8 cellular contexts compared by ENCODE assay signal in the genomic region with DNA sequence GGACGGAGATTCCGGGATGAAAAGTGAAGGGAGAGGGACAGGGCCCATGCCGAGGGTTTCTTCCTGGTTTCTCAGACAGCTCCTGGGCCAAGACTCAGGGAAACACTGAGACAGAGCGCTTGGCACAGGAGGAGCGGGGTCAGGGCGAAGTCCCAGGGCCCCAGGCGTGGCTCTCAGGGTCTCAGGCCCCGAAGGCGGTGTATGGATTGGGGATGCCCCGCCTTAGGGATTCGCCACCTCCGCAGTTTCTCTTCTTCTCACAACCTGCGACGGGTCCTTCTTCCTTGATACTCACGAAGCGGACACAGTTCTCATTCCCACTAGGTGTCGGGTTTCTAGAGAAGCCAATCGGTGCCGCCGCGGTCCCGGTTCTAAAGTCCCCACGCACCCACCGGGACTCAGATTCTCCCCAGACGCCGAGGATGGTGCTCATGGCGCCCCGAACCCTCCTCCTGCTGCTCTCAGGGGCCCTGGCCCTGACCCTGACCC. TPM values are rescaled to one million over a fixed set of nuclear protein-coding genes. Genes with fewer than 3 reads are reported as not detected.
DNase-seq lines count a peak whose midpoint lies in the region; ATAC-seq and TF ChIP-seq lines count a peak whose summit lies in the region.

No MANE protein-coding gene starts in this region.

- TF ChIP-seq POLR2A in ovary (IDR thresholded peaks at IDR 0.05): no peak

- no peaks in the 10 kb centered on the region for H3K27me3 ChIP-seq in CD8-positive, alpha-beta memory T cell (ENCODE audit: insufficient read depth, low read length, poor library complexity, severe bottlenecking)
- H3K27me3 ChIP-seq in ovary: no peaks in the 10 kb centered on the region

- WGBS in ovary, 3 donors: 1% methylated on average over 24 to 28 of the region's 28 CpGs; no CpG with 5 or more reads in 1 of the 3 donors

- no peak for TF ChIP-seq EP300 in ovary (IDR thresholded peaks at IDR 0.05)

- H3K27ac ChIP-seq in CD8-positive, alpha-beta memory T cell (ENCODE audit: low read depth, low read length): peak overlapping the region; percentile 74
- H3K27ac ChIP-seq in ovary: peak overlapping the region in 1 of 2 donors; percentile 99

- CTCF ChIA-PET in CD8-positive, alpha-beta memory T cell (lab: Charles Lee): interaction anchor here (0.7 kb wide), 1 partner anchor 135 kb away, joined by 3 read pairs; no protein-coding TSS in a partner anchor

- peaks cover 4% of the 10 kb centered on the region for H3K4me1 ChIP-seq in CD8-positive, alpha-beta memory T cell (ENCODE audit: insufficient read depth, low read length)
- H3K4me1 ChIP-seq in ovary (ENCODE audit: insufficient read depth): peaks cover 2% of the 10 kb centered on the region

- H3K27ac Mint-ChIP-seq in CD8-positive, alpha-beta memory T cell: peak overlapping the region in 7 of 8 donors; percentile 47 to 99 (median 97)
- no peak overlapping the region for H3K27ac Mint-ChIP-seq in glutamatergic neuron (ENCODE audit: unreplicated experiment)

- no peaks in the 10 kb centered on the region for H3K36me3 ChIP-seq in CD8-positive, alpha-beta memory T cell (ENCODE audit: insufficient read depth, low read length)
- H3K36me3 ChIP-seq in ovary: no peaks in the 10 kb centered on the region

- POLR2A ChIA-PET in CD8-positive, alpha-beta memory T cell (lab: Charles Lee): interaction anchor here (1.2 kb wide), 1 partner anchor 77 kb away, joined by 4 read pairs; no protein-coding TSS in a partner anchor

- H3K36me3 Mint-ChIP-seq in CD8-positive, alpha-beta memory T cell: peaks cover 0 to 5% (median 4%) of the 10 kb centered on the region in 3 donors
- peaks cover 3% of the 10 kb centered on the region for H3K36me3 Mint-ChIP-seq in glutamatergic neuron (ENCODE audit: unreplicated experiment)

- TF ChIP-seq CTCF in LNCaP clone FGC (IDR thresholded peaks at IDR 0.05; ENCODE audit: control insufficient read depth, extremely low read depth, insufficient read depth): no peak
- TF ChIP-seq CTCF in ovary (IDR thresholded peaks at IDR 0.05): no peak
- no peak for TF ChIP-seq CTCF in glutamatergic neuron (IDR thresholded peaks at IDR 0.05; ENCODE audit: partially characterized antibody, unreplicated experiment)

- intact Hi-C loops in ovary (cut with DNase I): loop anchor here in 2 of 4 donors (5.0 to 10.0 kb wide), 2 partner anchors 40 to 57 kb away; partner anchors contain the start of gene HLA-A (in 1 of the 2)

- peak overlapping the region in 6 of 7 donors; percentile 85 to 97 (median 88) for H3K4me3 Mint-ChIP-seq in CD8-positive, alpha-beta memory T cell
- H3K4me3 Mint-ChIP-seq in glutamatergic neuron (ENCODE audit: unreplicated experiment): no peak overlapping the region

- peak; percentile 21 to 77 (median 49) for DNase-seq in CD8-positive, alpha-beta memory T cell
- DNase-seq in LNCaP clone FGC (ENCODE audit: low read depth) (no peak), foreskin melanocyte (peak; percentile 33), ovary (peak; percentile 60 to 74 (median 72)), iPS-NIHi11 (ENCODE audit: low spot score) (no peak), glutamatergic neuron (no peak)
- peak; percentile 33 for DNase-seq in activated T-helper 9 cell treated with anti-CD3 and anti-CD28 coated beads, Interleukin-2, amount 50 U/mL, for 16 hours (ENCODE audit: low read depth)

- peak overlapping the region; percentile 62 for H3K4me3 ChIP-seq in CD8-positive, alpha-beta memory T cell (ENCODE audit: low read length)
- H3K4me3 ChIP-seq in LNCaP clone FGC (ENCODE audit: low read depth, low read length) (peak overlapping the region; percentile 50; the same call in 1 of the 2 replicates), ovary (peak overlapping the region; percentile 83)

- H3K9me3 ChIP-seq in CD8-positive, alpha-beta memory T cell (ENCODE audit: low read length): no peaks in the 10 kb centered on the region
- no peaks in the 10 kb centered on the region for H3K9me3 ChIP-seq in ovary

- peak; percentile 47 for ATAC-seq in GM21528 (IDR thresholded peaks at IDR 0.05; ENCODE audit: low FRiP score, unreplicated experiment)

- no peaks in the 10 kb centered on the region for H3K27me3 Mint-ChIP-seq in CD8-positive, alpha-beta memory T cell
- H3K27me3 Mint-ChIP-seq in glutamatergic neuron (ENCODE audit: unreplicated experiment): peaks cover 17% of the 10 kb centered on the region

- H3K4me1 Mint-ChIP-seq in CD8-positive, alpha-beta memory T cell: peaks cover 5 to 37% (median 10%) of the 10 kb centered on the region in 3 donors
- no peaks in the 10 kb centered on the region for H3K4me1 Mint-ChIP-seq in glutamatergic neuron (ENCODE audit: low read depth, unreplicated experiment)

- no peaks in the 10 kb centered on the region for H3K9me3 Mint-ChIP-seq in CD8-positive, alpha-beta memory T cell
- H3K9me3 Mint-ChIP-seq in glutamatergic neuron (ENCODE audit: unreplicated experiment): peaks cover 6% of the 10 kb centered on the region

RNA-seq across cellular contexts. Expression of gene HLA-A, which starts 55.0 kb away (rescaled TPM):
- 1,000 to 10,000 TPM; 1,371 to 1,390 TPM for total RNA-seq in CD8-positive, alpha-beta memory T cell
- polyA plus RNA-seq in CD8-positive, alpha-beta memory T cell: 3,526 TPM
- 100 to 1,000 TPM; 269 to 430 (median 310) TPM for total RNA-seq in ovary
- polyA plus RNA-seq in ovary: 100 to 1,000 TPM; 511 to 543 TPM
- 60.2 TPM for total RNA-seq in glutamatergic neuron (ENCODE audit: unreplicated experiment)

RNA-seq across cellular contexts. Expression of gene HLA-G, which starts 59.7 kb away (rescaled TPM):
- total RNA-seq in CD8-positive, alpha-beta memory T cell: under 1 TPM; 0.59 to 0.69 TPM
- polyA plus RNA-seq in CD8-positive, alpha-beta memory T cell: 3.2 TPM
- total RNA-seq in ovary (1 to 10 TPM in 1 of 7 donors, under 1 TPM in 3, not detected in 3; 0.23 to 1.1 (median 0.43) TPM), glutamatergic neuron (ENCODE audit: unreplicated experiment) (not detected)
- under 1 TPM; 0.06 to 0.23 TPM for polyA plus RNA-seq in ovary

Comparison
In these comparisons a context has a peak if more than half of its experiments do, and no peak if none do; other contexts are left out.
1. DNase-seq: peak in CD8-positive, alpha-beta memory T cell (5 of 5), activated T-helper 9 cell treated with anti-CD3 and anti-CD28 coated beads, Interleukin-2, amount 50 U/mL, for 16 hours (single experiment), foreskin melanocyte (single experiment) and ovary (5 of 5); none in LNCaP clone FGC (single experiment), iPS-NIHi11 (single experiment) and glutamatergic neuron (single experiment).
2. Peak in every context shown above with its lines, with median percentiles within 50 percentile points of each other: H3K4me3 ChIP-seq.